Comparison of ENCODE assay signal across 15 cellular contexts in the genomic region with DNA sequence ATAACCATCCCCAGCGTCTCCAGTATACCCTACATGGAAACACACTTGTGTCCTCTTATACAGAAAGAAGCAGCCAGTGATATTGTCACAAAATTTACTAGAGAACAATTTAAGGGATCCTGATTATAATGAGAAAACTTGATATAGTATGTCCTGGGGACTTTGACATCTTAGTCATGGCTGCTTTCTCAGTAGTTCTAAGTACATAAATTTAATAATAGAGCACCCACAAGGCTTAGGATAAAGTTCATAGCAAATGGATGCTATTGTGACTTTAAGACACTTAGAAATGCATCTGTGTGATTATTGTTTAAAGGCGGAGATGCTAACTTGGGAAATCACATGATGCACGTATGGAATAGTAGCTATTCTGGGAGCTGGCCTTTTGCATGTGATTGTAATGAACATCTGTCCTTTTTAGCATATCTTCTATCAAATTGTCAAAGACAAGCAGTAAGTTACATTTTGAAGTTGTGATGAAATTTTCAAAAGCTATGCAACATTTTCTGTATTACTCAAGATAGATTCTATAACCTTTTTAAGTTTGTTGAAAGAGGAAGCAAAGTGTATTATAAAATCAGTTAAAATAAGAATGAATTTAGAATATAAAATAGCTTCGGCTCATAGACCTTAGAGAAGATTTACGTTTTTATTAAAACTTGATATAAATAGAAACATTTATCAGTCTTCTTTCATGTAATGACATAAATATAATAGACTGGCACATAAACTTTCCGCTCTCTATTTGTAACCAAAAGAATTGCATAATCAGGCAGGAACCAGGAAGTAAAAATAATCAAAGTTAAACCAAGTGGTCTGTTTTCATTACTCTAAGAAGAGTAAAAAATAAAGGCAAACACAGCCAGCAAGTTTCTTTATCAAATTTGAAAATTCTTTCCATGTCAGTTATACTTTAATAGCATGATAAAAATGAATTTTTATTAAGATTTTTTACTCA. TPM values are rescaled to one million over a fixed set of nuclear protein-coding genes. Genes with fewer than 3 reads are reported as not detected.
DNase-seq lines count a peak whose midpoint lies in the region; ATAC-seq, FAIRE-seq and TF ChIP-seq lines count a peak whose summit lies in the region.
"Had no signal": no experiment of that assay in that cellular context is flagged by ENCODE, and none has a peak within 500 bp of the region (broad histone marks: within the 10 kb centered on the region; RNA-seq: fewer than 3 reads in every experiment).

No MANE protein-coding gene starts in this region.

- TF ChIP-seq POLR2A in HCT116 (IDR thresholded peaks at IDR 0.05; ENCODE audit: borderline replicate concordance, extremely low read depth, insufficient read depth, insufficient read length): no peak

- H3K27ac ChIP-seq in HCT116 (ENCODE audit: low read depth, low read length): no peak overlapping the region
- peak overlapping the region; percentile 86 for H3K27ac ChIP-seq in SK-N-MC
- H3K27ac ChIP-seq in small intestine (ENCODE audit: low read depth in 1 of 2, low read length in 1 of 2): peak overlapping the region in 1 of 2 donors; percentile 11

- no peaks in the 10 kb centered on the region; the same call in 1 of the 2 replicates for H3K27me3 Mint-ChIP-seq in HFFc6 (ENCODE audit: insufficient read depth)
- H3K27me3 Mint-ChIP-seq: activated naive CD4-positive, alpha-beta T cell treated with anti-CD3 and anti-CD28 coated beads, Interleukin-2, amount 50 U/mL, for 24 hours had no signal

- H3K9ac ChIP-seq in HCT116 (ENCODE audit: low read length): no peak overlapping the region
- peak overlapping the region; percentile 13 for H3K9ac ChIP-seq in SK-N-MC (ENCODE audit: insufficient read length)

- POLR2A ChIA-PET in HCT116 (lab: Charles Lee): no interaction called here

- H3K27me3 ChIP-seq in HCT116 (ENCODE audit: insufficient read depth, low read length) (no peaks in the 10 kb centered on the region), small intestine (ENCODE audit: control insufficient read depth in 2 of 2, insufficient read depth in 2 of 2, low read length in 2 of 2) (no peaks in the 10 kb centered on the region)

- H3K4me3 ChIP-seq in HCT116 (replicated peaks in 1 of 2; ENCODE audit: low read depth in 1 of 2, low read length in 2 of 2) (no peak overlapping the region), SK-N-MC (peak overlapping the region; percentile 39), small intestine (ENCODE audit: low read depth in 1 of 2, low read length in 2 of 2) (no peak overlapping the region)

- ATAC-seq in HCT116 (no peak), left cardiac atrium (peak; percentile 41 to 68), GM18867 (IDR thresholded peaks at IDR 0.05; ENCODE audit: unreplicated experiment) (no peak)

- peak; percentile 76 for FAIRE-seq in small intestine (lab: Jason Lieb, UNC)

- RAD21 ChIA-PET in HCT116 (lab: Charles Lee; ENCODE audit: low non-redundant PET in 1 of 2, low total read pairs in 2 of 2, uncharacterized antibody in 2 of 2, unreplicated experiment in 2 of 2): no interaction called here

- no peaks in the 10 kb centered on the region for H3K9me2 ChIP-seq in HCT116 (ENCODE audit: insufficient read depth)

- no peak overlapping the region for H3K27ac Mint-ChIP-seq in HFFc6
- H3K27ac Mint-ChIP-seq: activated naive CD4-positive, alpha-beta T cell treated with anti-CD3 and anti-CD28 coated beads, Interleukin-2, amount 50 U/mL, for 24 hours had no signal

- BruUV-seq in HCT116 (replicated peaks; lab: Mats Ljungman, UMichigan): no TSS peak

- H3K4me3 Mint-ChIP-seq in HFFc6: no peak overlapping the region
- H3K4me3 Mint-ChIP-seq: activated naive CD4-positive, alpha-beta T cell treated with anti-CD3 and anti-CD28 coated beads, Interleukin-2, amount 50 U/mL, for 24 hours had no signal

- no peaks in the 10 kb centered on the region for H3K36me3 Mint-ChIP-seq in HFFc6 (ENCODE audit: low read depth)
- H3K36me3 Mint-ChIP-seq: activated naive CD4-positive, alpha-beta T cell treated with anti-CD3 and anti-CD28 coated beads, Interleukin-2, amount 50 U/mL, for 24 hours had no signal

- no peaks in the 10 kb centered on the region for H3K79me2 ChIP-seq in HCT116 (ENCODE audit: insufficient read depth, low read length)

- DNase-seq in HCT116 (ENCODE audit: low read depth, low spot score) (no peak), SK-N-MC (ENCODE audit: low read depth, low spot score) (no peak), left cardiac atrium (no peak), small intestine (peak; percentile 64), NCI-H345 (lab: John Stamatoyannopoulos, UW) (no peak), NCI-H1092 (lab: John Stamatoyannopoulos, UW) (no peak), HFFc6 (no peak)
- DNase-seq: activated CD4-positive, alpha-beta T cell treated with anti-CD3 and anti-CD28 coated beads, Interleukin-2, amount 50 U/mL, for 4 hours; DND-41; H7; midbrain; NCI-H2081; SHP77 treated with DMSO at 0.1 percent for 48 hours had no signal

- WGBS in small intestine, 3 donors: 24 to 33% (median 28%) methylated on average over 6 of the region's 6 CpGs

- H3K9me3 Mint-ChIP-seq in HFFc6: no peaks in the 10 kb centered on the region
- H3K9me3 Mint-ChIP-seq: activated naive CD4-positive, alpha-beta T cell treated with anti-CD3 and anti-CD28 coated beads, Interleukin-2, amount 50 U/mL, for 24 hours had no signal

- TF ChIP-seq RAD21 in HCT116 (IDR thresholded peaks at IDR 0.05; ENCODE audit: low read depth): no peak

- no peak overlapping the region for H2AFZ ChIP-seq in HCT116 (ENCODE audit: low read depth, low read length, poor library complexity, severe bottlenecking)

- no peaks in the 10 kb centered on the region for H3K4me1 ChIP-seq in HCT116 (ENCODE audit: control insufficient read depth in 1 of 2, insufficient read depth in 2 of 2, low read length in 2 of 2)
- peaks cover 0 to 2% of the 10 kb centered on the region in 2 donors for H3K4me1 ChIP-seq in small intestine (ENCODE audit: control insufficient read depth in 2 of 2, insufficient read depth in 1 of 2, low read depth in 1 of 2, low read length in 1 of 2)

- H3K36me3 ChIP-seq in HCT116 (ENCODE audit: control insufficient read depth in 1 of 2, insufficient read depth in 2 of 2, low read length in 2 of 2) (no peaks in the 10 kb centered on the region), SK-N-MC (ENCODE audit: insufficient read depth, low read length) (no peaks in the 10 kb centered on the region), small intestine (ENCODE audit: control insufficient read depth in 2 of 2, insufficient read depth in 2 of 2, low read length in 2 of 2) (no peaks in the 10 kb centered on the region)

- H4K20me1 ChIP-seq in HCT116 (ENCODE audit: insufficient read depth): no peaks in the 10 kb centered on the region

- H3K9me3 ChIP-seq in HCT116 (ENCODE audit: control insufficient read depth in 1 of 2, insufficient read depth in 1 of 2, low read depth in 1 of 2, low read length in 2 of 2): no peaks in the 10 kb centered on the region
- H3K9me3 ChIP-seq in SK-N-MC (ENCODE audit: low read depth, low read length): no peaks in the 10 kb centered on the region
- no peaks in the 10 kb centered on the region for H3K9me3 ChIP-seq in small intestine (ENCODE audit: control insufficient read depth, low read depth)

- TF ChIP-seq CTCF in HCT116 (IDR thresholded peaks at IDR 0.05 in 2 of 3, conservative IDR thresholded peaks at IDR 0.05 in 1 of 3; ENCODE audit: borderline replicate concordance in 1 of 3, insufficient read depth in 1 of 3, low read depth in 2 of 3, low read length in 2 of 3) (no peak), HFFc6 (IDR thresholded peaks at IDR 0.05) (no peak)

- H3K4me2 ChIP-seq in HCT116 (ENCODE audit: low read length): no peak overlapping the region

- intact Hi-C loops in HCT116 (cut with micrococcal nuclease) (no loop called here), left cardiac atrium (cut with DNase I) (no loop called here)

- H3K4me1 Mint-ChIP-seq in HFFc6 (ENCODE audit: low read depth): no peaks in the 10 kb centered on the region
- H3K4me1 Mint-ChIP-seq: activated naive CD4-positive, alpha-beta T cell treated with anti-CD3 and anti-CD28 coated beads, Interleukin-2, amount 50 U/mL, for 24 hours had no signal

- CTCF ChIA-PET in HCT116 (lab: Charles Lee): no interaction called here

TF ChIP-seq in HCT116, 20 proteins besides CTCF, POLR2A, EP300 and RAD21:
- TF ChIP-seq EZH2 (IDR thresholded peaks at IDR 0.05) (no peak), SRF (IDR thresholded peaks at IDR 0.05; ENCODE audit: low read depth) (no peak), CEBPB (IDR thresholded peaks at IDR 0.05; ENCODE audit: low read depth) (peak; percentile 53; the same call in 1 of the 2 replicates)

RNA-seq across cellular contexts. Expression of a gene that starts 46.6 kb away (rescaled TPM):
- total RNA-seq in HCT116 (2021; ENCODE audit: unreplicated experiment) (239 TPM), left cardiac atrium (1,000 to 10,000 TPM; 2,696 to 3,455 TPM)
- 146 and 151 TPM in 2 replicates for polyA plus RNA-seq in HCT116 (2012)
- polyA plus RNA-seq in small intestine: 100 to 1,000 TPM in 1 of 3 donors, 10 to 100 TPM in 2; 14.8 to 100 (median 21.9) TPM
- 100 to 1,000 TPM; 254 to 286 (median 267) TPM for total RNA-seq in HFFc6 (2021; fragmentation: NEBNext Ultra II Directional; extraction: Animal tissue kit (Norgen Biotek cat#: 25700))

Comparison
In these comparisons a context has a peak if more than half of its experiments do, and no peak if none do; other contexts are left out.
1. ATAC-seq: peak in left cardiac atrium (2 of 2); none in HCT116 (single experiment) and GM18867 (single experiment).
2. RNA of a gene that starts 46.6 kb away (total RNA-seq): 2,696 to 3,455 TPM in left cardiac atrium; 254 to 286 TPM in HFFc6 and 239 TPM in HCT116 (single experiment); every median in the first group is over 4 times any median in the second.